19 cellular contexts compared by ENCODE assay signal in the genomic region with DNA sequence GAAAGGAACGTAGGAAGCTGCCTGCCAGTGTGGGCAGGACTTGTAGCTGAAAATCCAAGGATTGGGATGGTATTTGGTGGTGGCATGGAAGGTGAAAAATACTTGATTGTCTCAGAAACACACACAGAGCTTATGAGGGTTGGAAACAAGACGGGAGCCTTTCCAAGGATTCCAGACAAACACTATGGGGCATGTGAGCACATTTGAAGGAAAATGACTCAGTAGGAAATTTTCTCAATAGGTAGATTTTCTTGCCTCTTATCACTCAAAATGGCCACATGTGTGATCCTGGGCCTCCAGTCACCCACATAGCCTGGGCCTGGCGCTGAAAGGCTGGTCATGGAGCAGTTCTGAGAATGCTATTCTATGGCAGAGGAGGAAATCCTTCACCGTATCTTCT. TPM values are rescaled to one million over a fixed set of nuclear protein-coding genes. Genes with fewer than 3 reads are reported as not detected.
DNase-seq lines count a peak whose midpoint lies in the region; ATAC-seq, FAIRE-seq and TF ChIP-seq lines count a peak whose summit lies in the region.
"Had no signal": no experiment of that assay in that cellular context is flagged by ENCODE, and none has a peak within 500 bp of the region (broad histone marks: within the 10 kb centered on the region; RNA-seq: fewer than 3 reads in every experiment).

No MANE protein-coding gene starts in this region.

- H3K36me3 ChIP-seq in cardiac muscle cell (no peaks in the 10 kb centered on the region), K562 (ENCODE audit: control insufficient read depth, insufficient read depth, low read length) (no peaks in the 10 kb centered on the region), smooth muscle cell (ENCODE audit: low read depth) (no peaks in the 10 kb centered on the region)

- POLR2A ChIA-PET in K562 (lab: Yijun Ruan, JAX) = interaction anchor here (2.0 to 10.5 kb wide), 2 partner anchors 11 to 20 kb away, joined by 9 to 96 read pairs; no protein-coding TSS in a partner anchor

- H3K9me3 ChIP-seq in cardiac muscle cell (ENCODE audit: low read depth) (no peaks in the 10 kb centered on the region), K562 (replicated peaks; ENCODE audit: control insufficient read depth, insufficient read depth, low read depth, low read length) (no peaks in the 10 kb centered on the region), smooth muscle cell (replicated peaks; ENCODE audit: low read depth) (no peaks in the 10 kb centered on the region)

- in situ Hi-C loops in K562 (cut with MboI) = no loop called here

- no peak for TF ChIP-seq RAD21 in K562 (CRISPR knock-in tag; conservative IDR thresholded peaks at IDR 0.05 in 1 of 2, IDR thresholded peaks at IDR 0.05 in 1 of 2)

- peak overlapping the region; percentile 51 for H2AFZ ChIP-seq in K562 (ENCODE audit: low read depth, low read length)
- H2AFZ ChIP-seq in smooth muscle cell (ENCODE audit: low read depth) = no peak overlapping the region

- DNase-seq in cardiac muscle cell (ENCODE audit: low read depth in 1 of 2, low spot score in 1 of 2) (peak in 1 of 2 donors; percentile 66), left cardiac atrium (no peak), K562 (ENCODE audit: extremely low read depth in 1 of 4, low spot score in 3 of 4) (no peak), mesothelial cell of epicardium (ENCODE audit: low spot score in 2 of 2, unreplicated experiment in 2 of 2) (no peak), smooth muscle cell (lab: John Stamatoyannopoulos, UW; ENCODE audit: unreplicated experiment) (no peak), RPMI8226 (no peak), amygdala (lab: John Stamatoyannopoulos, UW) (no peak)
- DNase-seq in T-helper 2 cell treated with Interferon-gamma antibody and Interleukin-4, amounts not matched to agents 5 μg/mL and 100 μg/mL, for 36 hours (ENCODE audit: low spot score) = no peak
- DNase-seq: DND-41, MV-4-11, NCI-H187 treated with DMSO at 0.1 percent for 48 hours, NCI-H2227 treated with DMSO at 0.1 percent for 48 hours, NCI-H524, NCI-H82 had no signal

- H3K9me1 ChIP-seq in K562 (ENCODE audit: control insufficient read depth, insufficient read depth, low read length) = no peaks in the 10 kb centered on the region

- H3K79me2 ChIP-seq in K562 (ENCODE audit: control insufficient read depth, insufficient read depth, low read length) (no peaks in the 10 kb centered on the region), smooth muscle cell (ENCODE audit: low read depth) (no peaks in the 10 kb centered on the region)

- ATAC-seq in left cardiac atrium (no peak), K562 (no peak)
- ATAC-seq: HepG2 had no signal

- peaks cover 24% of the 10 kb centered on the region for H3K4me1 Mint-ChIP-seq in mesothelial cell of epicardium
- H3K4me1 Mint-ChIP-seq in T-helper 2 cell treated with Interferon-gamma antibody and Interleukin-4, amounts not matched to agents 5 μg/mL and 100 μg/mL, for 36 hours (ENCODE audit: low read depth) = peaks cover 3% of the 10 kb centered on the region
- H3K4me1 Mint-ChIP-seq: CD14-positive monocyte had no signal

- H3F3A ChIP-seq in smooth muscle cell (ENCODE audit: low read depth) = peaks cover 4% of the 10 kb centered on the region

- FAIRE-seq in K562 (lab: Jason Lieb, UNC) = no peak
- FAIRE-seq: H54, HepG2 had no signal

- no peak overlapping the region for H3K4me2 ChIP-seq in K562 (ENCODE audit: insufficient read depth, low read length)
- no peak overlapping the region for H3K4me2 ChIP-seq in smooth muscle cell

- no peaks in the 10 kb centered on the region for H3K27me3 Mint-ChIP-seq in mesothelial cell of epicardium (ENCODE audit: low read depth)
- H3K27me3 Mint-ChIP-seq in T-helper 2 cell treated with Interferon-gamma antibody and Interleukin-4, amounts not matched to agents 5 μg/mL and 100 μg/mL, for 36 hours (ENCODE audit: low read depth) = no peaks in the 10 kb centered on the region

- CTCF ChIA-PET in K562 (lab: Yijun Ruan, JAX; ENCODE audit: low intra/inter-chr PET ratio) = no interaction called here

- no peaks in the 10 kb centered on the region for H3K36me3 Mint-ChIP-seq in mesothelial cell of epicardium
- no peaks in the 10 kb centered on the region for H3K36me3 Mint-ChIP-seq in T-helper 2 cell treated with Interferon-gamma antibody and Interleukin-4, amounts not matched to agents 5 μg/mL and 100 μg/mL, for 36 hours (ENCODE audit: low read depth)
- H3K36me3 Mint-ChIP-seq: CD14-positive monocyte had no signal

- H3K4me1 ChIP-seq in cardiac muscle cell (ENCODE audit: low read depth) (peaks cover 98% of the 10 kb centered on the region), K562 (replicated peaks in 1 of 2; ENCODE audit: control insufficient read depth in 2 of 2, insufficient read depth in 2 of 2, low read length in 2 of 2) (peaks cover 50 to 93% of the 10 kb centered on the region in 2 experiments; a peak in 4 of 5 replicates), smooth muscle cell (ENCODE audit: low read depth) (peaks cover 20% of the 10 kb centered on the region)

- H4K20me1 ChIP-seq in K562 (replicated peaks; ENCODE audit: control insufficient read depth, insufficient read depth, low read length) (no peaks in the 10 kb centered on the region), smooth muscle cell (ENCODE audit: low read depth) (no peaks in the 10 kb centered on the region)

- TF ChIP-seq CTCF in cardiac muscle cell (IDR thresholded peaks at IDR 0.05; ENCODE audit: low read depth, low read length) (no peak), K562 (IDR thresholded peaks at IDR 0.05 in 2 of 3, conservative IDR thresholded peaks at IDR 0.05 in 1 of 3; ENCODE audit: insufficient read depth in 2 of 3, low read depth in 1 of 3, low read length in 3 of 3) (no peak), mesothelial cell of epicardium (IDR thresholded peaks at IDR 0.05; ENCODE audit: unreplicated experiment) (no peak), smooth muscle cell (IDR thresholded peaks at IDR 0.05; ENCODE audit: borderline replicate concordance, insufficient read depth, poor library complexity, severe bottlenecking) (no peak)

- no peak overlapping the region for H3K4me3 Mint-ChIP-seq in mesothelial cell of epicardium
- no peak overlapping the region for H3K4me3 Mint-ChIP-seq in T-helper 2 cell treated with Interferon-gamma antibody and Interleukin-4, amounts not matched to agents 5 μg/mL and 100 μg/mL, for 36 hours
- H3K4me3 Mint-ChIP-seq: CD14-positive monocyte had no signal

- peak overlapping the region; percentile 97 for H3K27ac ChIP-seq in cardiac muscle cell
- no peak overlapping the region for H3K27ac ChIP-seq in K562 (ENCODE audit: extremely low read depth, low read depth, low read length)
- peak overlapping the region; percentile 46 for H3K27ac ChIP-seq in smooth muscle cell (ENCODE audit: low read depth)
- H3K27ac ChIP-seq: 22Rv1 had no signal

- H3K27ac Mint-ChIP-seq in mesothelial cell of epicardium = peak overlapping the region; percentile 37
- no peak overlapping the region for H3K27ac Mint-ChIP-seq in T-helper 2 cell treated with Interferon-gamma antibody and Interleukin-4, amounts not matched to agents 5 μg/mL and 100 μg/mL, for 36 hours
- H3K27ac Mint-ChIP-seq: CD14-positive monocyte had no signal

- intact Hi-C loops in left cardiac atrium (cut with DNase I) = no loop called here
- intact Hi-C loops in K562 (cut with micrococcal nuclease) = no loop called here

- no TSS peak for BruUV-seq in K562 (replicated peaks; lab: Mats Ljungman, UMichigan)

- no peaks in the 10 kb centered on the region for H3K9me3 Mint-ChIP-seq in mesothelial cell of epicardium
- H3K9me3 Mint-ChIP-seq in T-helper 2 cell treated with Interferon-gamma antibody and Interleukin-4, amounts not matched to agents 5 μg/mL and 100 μg/mL, for 36 hours = no peaks in the 10 kb centered on the region
- H3K9me3 Mint-ChIP-seq: CD14-positive monocyte had no signal

- no peak for TF ChIP-seq POLR2A in K562 (conservative IDR thresholded peaks at IDR 0.05)

- H3K4me3 ChIP-seq in cardiac muscle cell (no peak overlapping the region), K562 (no peak overlapping the region), smooth muscle cell (no peak overlapping the region)

- WGBS in K562 (ENCODE audit: insufficient coverage, low coverage, missing lambda C conversion rate) = 69% methylated on average over 4 of the region's 4 CpGs
- WGBS in smooth muscle cell (ENCODE audit: low lambda C conversion rate) = 63% methylated on average over 4 of the region's 4 CpGs

- H3K27me3 ChIP-seq in cardiac muscle cell (no peaks in the 10 kb centered on the region), K562 (ENCODE audit: control insufficient read depth in 2 of 2, insufficient read depth in 2 of 2, low read length in 2 of 2) (no peaks in the 10 kb centered on the region), smooth muscle cell (ENCODE audit: low read depth) (no peaks in the 10 kb centered on the region)

- no peak for TF ChIP-seq EP300 in K562 (IDR thresholded peaks at IDR 0.05; ENCODE audit: low read length)

- H3K9ac ChIP-seq in K562 (ENCODE audit: insufficient read depth in 1 of 2, low read depth in 2 of 2, low read length in 2 of 2) = peak overlapping the region in 1 of 2 experiments; percentile 30; a peak in 1 of 4 replicates
- no peak overlapping the region for H3K9ac ChIP-seq in smooth muscle cell (ENCODE audit: low read depth)
- H3K9ac ChIP-seq: KMS-11 had no signal

TF ChIP-seq in K562, 482 proteins besides CTCF, POLR2A, EP300 and RAD21 (continues in another document):
- TF ChIP-seq ZFP1 (CRISPR knock-in tag; IDR thresholded peaks at IDR 0.05) = no peak

RNA-seq across cellular contexts. Expression of a gene that starts 47.4 kb away (rescaled TPM):
- total RNA-seq in cardiac muscle cell = 142 and 223 TPM in 2 replicates
- polyA plus RNA-seq in cardiac muscle cell = 87.6 and 101 TPM in 2 replicates
- total RNA-seq in left cardiac atrium = 10 to 100 TPM; 44.9 to 64.2 TPM
- 412 and 933 TPM in 2 replicates for total RNA-seq in K562 (2011; cell fraction: chromatin; rRNA removed; ENCODE audit: low replicate concordance)
- total RNA-seq in K562 (2011; cell fraction: nucleolus; rRNA removed) = 305 and 368 TPM in 2 replicates
- total RNA-seq in K562 (2011; cell fraction: nucleoplasm; rRNA removed) = 399 and 401 TPM in 2 replicates
- 132 and 172 TPM in 2 replicates for total RNA-seq in K562 (2014; rRNA removed)
- total RNA-seq in K562 (2014; rRNA removed; fragmentation: Illumina TruSeq; extraction: Trizol) = 124 and 133 TPM in 2 replicates
- total RNA-seq in K562 (2015; rRNA removed; fragmentation: Illumina TruSeq; extraction: Trizol) = 153 and 161 TPM in 2 replicates
- total RNA-seq in K562 (2021) = 112 and 126 TPM in 2 replicates
- polyA plus RNA-seq in K562 (2011; rRNA removed) = 186 and 201 TPM in 2 replicates
- 57.8 and 58.8 TPM in 2 replicates for polyA plus RNA-seq in K562 (2011; cell fraction: cytosol; rRNA removed)
- 1,501 and 1,632 TPM in 2 replicates for polyA plus RNA-seq in K562 (2011; cell fraction: nucleus; rRNA removed)
- polyA plus RNA-seq in K562 (2012) = 70.5 and 112 TPM in 2 replicates
- 77.7 and 107 TPM in 2 replicates for polyA plus RNA-seq in K562 (2014; fragmentation: Illumina TruSeq; extraction: Trizol)
- 10 to 100 TPM; 16.1 to 32.4 TPM for polyA plus RNA-seq in K562 (2014; fragmentation: Nextera tagmentation; extraction: Ambion mirVana)
- 134 and 154 TPM in 2 replicates for polyA plus RNA-seq in K562 (2014; rRNA removed)
- 210 and 248 TPM in 2 replicates for polyA minus RNA-seq in K562 (2011; rRNA and poly(A)+ RNA removed)
- 78.9 and 112 TPM in 2 replicates for polyA minus RNA-seq in K562 (2011; cell fraction: cytosol; rRNA and poly(A)+ RNA removed)
- polyA minus RNA-seq in K562 (2011; cell fraction: nucleus; rRNA and poly(A)+ RNA removed) = 962 and 1,250 TPM in 2 replicates
- 248 to 276 TPM (median 261 TPM) in 3 replicates for total RNA-seq in mesothelial cell of epicardium
- 599 and 780 TPM in 2 replicates for total RNA-seq in smooth muscle cell
- polyA plus RNA-seq in smooth muscle cell = 173 and 184 TPM in 2 replicates
